12 cellular contexts compared by ENCODE assay signal in genomic region chr2:129934044-129934822, GRCh38. TPM values are rescaled to one million over a fixed set of nuclear protein-coding genes. Genes with fewer than 3 reads are reported as not detected.
DNase-seq lines count a peak whose midpoint lies in the region; ATAC-seq and TF ChIP-seq lines count a peak whose summit lies in the region.
"Had no signal": no experiment of that assay in that cellular context is flagged by ENCODE, and none has a peak within 500 bp of the region (broad histone marks: within the 10 kb centered on the region; RNA-seq: fewer than 3 reads in every experiment).

No MANE protein-coding gene starts in this region.

- H3K4me3 ChIP-seq in BE2C (ENCODE audit: low read depth, low read length) (peak overlapping the region; percentile 23; the same call in 1 of the 2 replicates), HUES64 (ENCODE audit: low read length) (peak overlapping the region; percentile 44), osteoblast (ENCODE audit: insufficient read depth, low read length) (peak overlapping the region; percentile 39)

- no peaks in the 10 kb centered on the region for H3K79me2 ChIP-seq in osteoblast (ENCODE audit: insufficient read depth, low read length)

- no peaks in the 10 kb centered on the region for H3K9me3 ChIP-seq in BE2C
- no peaks in the 10 kb centered on the region for H3K9me3 ChIP-seq in HUES64 (ENCODE audit: insufficient read depth, low read depth, low read length)
- H3K9me3 ChIP-seq in osteoblast (ENCODE audit: low read depth, low read length), result no peaks in the 10 kb centered on the region

- H3K27me3 ChIP-seq in BE2C (no peaks in the 10 kb centered on the region), HUES64 (ENCODE audit: insufficient read depth, low read length) (peaks cover 16% of the 10 kb centered on the region), osteoblast (ENCODE audit: insufficient read depth, low read length) (no peaks in the 10 kb centered on the region)

- H3K9me3 Mint-ChIP-seq in glutamatergic neuron (ENCODE audit: unreplicated experiment), result peaks cover 4% of the 10 kb centered on the region
- H3K9me3 Mint-ChIP-seq: activated B cell treated with CpG ODN at 0.5 μM for 24 hours; activated T-cell treated with anti-CD3 and anti-CD28 coated beads, Interleukin-2, amount 50 U/mL, for 24 hours had no signal

- peak overlapping the region; percentile 29; the same call in 1 of the 2 replicates for H3K9ac ChIP-seq in HUES64 (ENCODE audit: low read depth, low read length)

- no peaks in the 10 kb centered on the region for H4K20me1 ChIP-seq in osteoblast (ENCODE audit: insufficient read depth, low read length)

- H3K36me3 ChIP-seq in BE2C, result no peaks in the 10 kb centered on the region
- H3K36me3 ChIP-seq in HUES64 (ENCODE audit: insufficient read depth, low read length), result no peaks in the 10 kb centered on the region
- no peaks in the 10 kb centered on the region for H3K36me3 ChIP-seq in osteoblast (ENCODE audit: insufficient read depth, low read length)
- H3K36me3 ChIP-seq: brain microvascular endothelial cell had no signal

- H2AFZ ChIP-seq in osteoblast (ENCODE audit: low read length), result no peak overlapping the region

- H3K27ac Mint-ChIP-seq in glutamatergic neuron (ENCODE audit: unreplicated experiment), result no peak overlapping the region
- H3K27ac Mint-ChIP-seq: activated B cell treated with CpG ODN at 0.5 μM for 24 hours; activated T-cell treated with anti-CD3 and anti-CD28 coated beads, Interleukin-2, amount 50 U/mL, for 24 hours had no signal

- WGBS in HUES64, result 8% methylated on average over 40 of the region's 41 CpGs

- ATAC-seq in GM21576 (IDR thresholded peaks at IDR 0.05; ENCODE audit: unreplicated experiment), result no peak

- no peak overlapping the region for H3K4me2 ChIP-seq in osteoblast (ENCODE audit: insufficient read depth, low read length)

- peaks cover 8% of the 10 kb centered on the region for H3K27me3 Mint-ChIP-seq in glutamatergic neuron (ENCODE audit: unreplicated experiment)

- no peaks in the 10 kb centered on the region for H3K36me3 Mint-ChIP-seq in glutamatergic neuron (ENCODE audit: unreplicated experiment)

- H3K4me1 ChIP-seq in BE2C, result no peaks in the 10 kb centered on the region
- peaks cover 10% of the 10 kb centered on the region; the same call in 1 of the 2 replicates for H3K4me1 ChIP-seq in HUES64 (ENCODE audit: insufficient read depth, low read length)
- no peaks in the 10 kb centered on the region for H3K4me1 ChIP-seq in osteoblast (ENCODE audit: insufficient read depth, low read length)

- TF ChIP-seq CTCF in BE2C (IDR thresholded peaks at IDR 0.05; ENCODE audit: low read depth, low read length) (no peak), glutamatergic neuron (IDR thresholded peaks at IDR 0.05; ENCODE audit: partially characterized antibody, unreplicated experiment) (no peak), osteoblast (IDR thresholded peaks at IDR 0.05; ENCODE audit: extremely low read depth, low read depth, low read length) (no peak)

- no peak overlapping the region for H3K27ac ChIP-seq in HUES64 (ENCODE audit: low read depth, low read length)
- H3K27ac ChIP-seq in osteoblast (ENCODE audit: low read depth, low read length), result no peak overlapping the region
- H3K27ac ChIP-seq: brain microvascular endothelial cell had no signal

- H3K4me1 Mint-ChIP-seq in glutamatergic neuron (ENCODE audit: low read depth, unreplicated experiment), result no peaks in the 10 kb centered on the region
- H3K4me1 Mint-ChIP-seq: activated B cell treated with CpG ODN at 0.5 μM for 24 hours had no signal

- DNase-seq in BE2C (no peak), glutamatergic neuron (no peak), osteoblast (ENCODE audit: insufficient read length, low spot score, missing footprints) (peak; percentile 39), NCI-H2081 (lab: John Stamatoyannopoulos, UW) (no peak), DMS114 treated with DMSO at 0.1 percent for 48 hours (lab: John Stamatoyannopoulos, UW; ENCODE audit: unreplicated experiment) (no peak)
- no peak for DNase-seq in stimulated activated CD4-positive, alpha-beta T cell treated with anti-CD3 and anti-CD28 coated beads, Interleukin-4, amount 100 ng/mL, for 1 hour
- DNase-seq: activated B cell treated with CpG ODN at 0.5 μM for 24 hours; activated T-cell treated with anti-CD3 and anti-CD28 coated beads, Interleukin-2, amount 50 U/mL, for 24 hours; brain microvascular endothelial cell had no signal

- H3K4me3 Mint-ChIP-seq in glutamatergic neuron (ENCODE audit: unreplicated experiment), result peak overlapping the region; percentile 57
- H3K4me3 Mint-ChIP-seq: activated B cell treated with CpG ODN at 0.5 μM for 24 hours; activated T-cell treated with anti-CD3 and anti-CD28 coated beads, Interleukin-2, amount 50 U/mL, for 24 hours had no signal

RNA-seq across cellular contexts. Expression of gene RAB6C, which starts 45.2 kb away (rescaled TPM):
- polyA plus RNA-seq in BE2C (2012; ENCODE audit: insufficient read depth, insufficient read length, low read depth), result not detected
- polyA plus RNA-seq in HUES64 (2013, experiment 1 of 2), result not detected
- 0.13 TPM for polyA plus RNA-seq in HUES64 (2013, experiment 2 of 2)
- total RNA-seq in glutamatergic neuron (ENCODE audit: unreplicated experiment) (0.25 TPM), osteoblast (not detected in 2 replicates)
- total RNA-seq: activated B cell treated with CpG ODN at 0.5 μM for 24 hours, SK-MEL-5 had no signal
